In genomic region chr18:32297851-32298250, GRCh38 we compare ENCODE assay signal across 1 cellular context.
TF ChIP-seq lines count a peak whose summit lies in the region.

No MANE protein-coding gene starts in this region.

TF ChIP-seq in SK-N-SH, 30 proteins besides CTCF, POLR2A, EP300 and RAD21 (continued from another document):
- TF ChIP-seq GABPA (IDR thresholded peaks at IDR 0.05; ENCODE audit: low read depth) = no peak
- TF ChIP-seq TEAD4 (IDR thresholded peaks at IDR 0.05; ENCODE audit: borderline replicate concordance, insufficient read depth) = no peak
- no peak for TF ChIP-seq FOXJ3 (CRISPR knock-in tag; IDR thresholded peaks at IDR 0.05)
- TF ChIP-seq FOXM1 (IDR thresholded peaks at IDR 0.05; ENCODE audit: low read depth) = no peak
- TF ChIP-seq FOSL2 (IDR thresholded peaks at IDR 0.05; ENCODE audit: borderline replicate concordance, low read depth) = no peak
- no peak for TF ChIP-seq RCOR1 (IDR thresholded peaks at IDR 0.05; ENCODE audit: low read length)
- TF ChIP-seq MEF2A (IDR thresholded peaks at IDR 0.05; ENCODE audit: borderline replicate concordance, low read depth) = no peak
- TF ChIP-seq POLR2AphosphoS5 (IDR thresholded peaks at IDR 0.05; ENCODE audit: low read depth, low read length) = no peak
- TF ChIP-seq USF2 (IDR thresholded peaks at IDR 0.05; ENCODE audit: borderline replicate concordance, low read depth, low read length) = no peak
- TF ChIP-seq NFIC (IDR thresholded peaks at IDR 0.05; ENCODE audit: borderline replicate concordance) = no peak
- TF ChIP-seq IRF3 (IDR thresholded peaks at IDR 0.05; ENCODE audit: low read depth, low read length) = no peak
- TF ChIP-seq JUND (IDR thresholded peaks at IDR 0.05) = no peak
- no peak for TF ChIP-seq RFX5 (IDR thresholded peaks at IDR 0.05; ENCODE audit: low read length)
